9 cellular contexts compared by ENCODE assay signal in the genomic region with DNA sequence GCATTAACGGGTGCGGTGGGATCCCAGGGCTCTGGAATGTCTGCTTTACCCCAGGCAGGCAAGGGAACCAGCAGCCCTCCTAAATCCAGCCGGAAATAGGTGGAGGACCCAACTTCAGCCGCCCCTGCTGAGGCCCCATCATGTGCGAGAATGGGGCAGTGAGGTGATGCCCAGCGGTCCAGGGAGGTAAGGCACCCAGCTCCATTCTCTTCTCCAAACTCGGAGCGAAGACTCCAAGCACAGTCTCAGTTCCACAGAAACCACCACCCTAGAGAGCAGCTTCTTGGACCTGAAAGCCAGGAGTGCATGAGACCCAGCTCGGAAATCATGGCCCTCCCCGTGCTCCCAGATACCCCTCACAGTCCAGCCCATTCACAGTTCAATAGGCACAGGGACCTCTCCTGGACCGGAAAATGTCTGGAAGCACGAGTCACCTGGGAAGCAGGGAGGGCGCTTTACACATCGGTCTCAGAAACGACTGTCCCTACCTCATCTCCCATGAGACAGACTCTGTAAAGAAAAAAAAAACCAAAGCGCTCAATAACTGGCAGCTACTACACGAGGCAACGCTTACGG. TPM values are rescaled to one million over a fixed set of nuclear protein-coding genes. Genes with fewer than 3 reads are reported as not detected.
A peak's percentile ranks its signal among the peaks of the same experiment; 100 is the strongest.
DNase-seq lines count a peak whose midpoint lies in the region; ATAC-seq, FAIRE-seq and TF ChIP-seq lines count a peak whose summit lies in the region.
"Had no signal": no experiment of that assay in that cellular context is flagged by ENCODE, and none has a peak within 500 bp of the region (broad histone marks: within the 10 kb centered on the region; RNA-seq: fewer than 3 reads in every experiment).

No MANE protein-coding gene starts in this region.

- H3K9me3 Mint-ChIP-seq in endothelial cell (ENCODE audit: unreplicated experiment) = no peaks in the 10 kb centered on the region

- intact Hi-C loops in pancreas (cut with DNase I) = no loop called here

- H3K9me3 ChIP-seq in ES-I3 (ENCODE audit: control insufficient read depth, insufficient read depth, low read length) (no peaks in the 10 kb centered on the region), pancreas (no peaks in the 10 kb centered on the region)

- peak; percentile 91 for DNase-seq in NCI-H2171 treated with DMSO at 0.1 percent for 48 hours (lab: John Stamatoyannopoulos, UW)
- no peak for DNase-seq in endothelial cell (ENCODE audit: low spot score)
- DNase-seq in pancreas = peak in 2 of 6 donors; percentile 31 to 37
- DNase-seq in GM13976 (ENCODE audit: low spot score) = no peak
- DNase-seq in NAMALWA (ENCODE audit: low spot score) = no peak
- DNase-seq in stimulated activated CD4-positive, alpha-beta T cell treated with anti-CD3 and anti-CD28 coated beads, Interleukin-2, amount 100 ng/mL, for 48 hours = no peak
- DNase-seq: central memory CD4-positive, alpha-beta T cell had no signal

- no peaks in the 10 kb centered on the region for H3K27me3 ChIP-seq in pancreas

- no peak for TF ChIP-seq CTCF in endothelial cell (IDR thresholded peaks at IDR 0.05; ENCODE audit: unreplicated experiment)
- TF ChIP-seq CTCF in pancreas (IDR thresholded peaks at IDR 0.05) = no peak
- no peak for TF ChIP-seq CTCF in GM13976 (IDR thresholded peaks at IDR 0.05; ENCODE audit: borderline replicate concordance, control extremely low read depth, extremely low read depth, insufficient read depth, missing control alignments)

- in situ Hi-C loops in GM13976 (cut with MboI; ENCODE audit: low sequenced_read_pairs, unreplicated experiment) = loop anchor here (10.0 kb wide), 1 partner anchor 88 kb away; no protein-coding TSS in a partner anchor

- 41 to 42% methylated on average over 19 of the region's 19 CpGs for WGBS in pancreas, 2 donors

- ATAC-seq in pancreas = no peak
- ATAC-seq in GM18868 (IDR thresholded peaks at IDR 0.05; ENCODE audit: unreplicated experiment) = no peak

- peak overlapping the region; percentile 73 for H3K4me3 Mint-ChIP-seq in endothelial cell (ENCODE audit: unreplicated experiment)

- peak overlapping the region; percentile 88 for H3K9ac ChIP-seq in ES-I3 (ENCODE audit: low read depth, low read length)

- H3K4me3 ChIP-seq in pancreas = peak overlapping the region in 3 of 4 donors; percentile 63 to 80 (median 75)

- H3K4me1 Mint-ChIP-seq in endothelial cell (ENCODE audit: unreplicated experiment) = peaks cover 4% of the 10 kb centered on the region

- FAIRE-seq in pancreas (lab: Jason Lieb, UNC) = no peak

- H3K27ac Mint-ChIP-seq in endothelial cell (ENCODE audit: unreplicated experiment) = no peak overlapping the region

- H3K36me3 ChIP-seq in ES-I3 (ENCODE audit: insufficient read depth, low read length) (no peaks in the 10 kb centered on the region), pancreas (no peaks in the 10 kb centered on the region)

- H3K36me3 Mint-ChIP-seq in endothelial cell (ENCODE audit: low read depth, unreplicated experiment) = peaks cover 4% of the 10 kb centered on the region

- H3K4me1 ChIP-seq in ES-I3 (ENCODE audit: insufficient read depth, low read length) (peaks cover 31% of the 10 kb centered on the region), pancreas (peaks cover 0 to 6% (median 5%) of the 10 kb centered on the region in 3 donors)

- peak overlapping the region in 3 of 4 donors; percentile 65 to 82 (median 77) for H3K27ac ChIP-seq in pancreas

- H3K27me3 Mint-ChIP-seq in endothelial cell (ENCODE audit: unreplicated experiment) = peaks cover 22% of the 10 kb centered on the region

RNA-seq across cellular contexts. Expression of a gene that starts 2.1 kb away (rescaled TPM):
- total RNA-seq in endothelial cell (ENCODE audit: unreplicated experiment) (3.6 TPM), pancreas (10 to 100 TPM in 5 of 6 donors, 1 to 10 TPM in 1; 4.8 to 27.2 (median 20.1) TPM)
- 10 to 100 TPM; 16.1 to 20.6 TPM for polyA plus RNA-seq in pancreas
